8 cellular contexts compared by ENCODE assay signal in the genomic region with DNA sequence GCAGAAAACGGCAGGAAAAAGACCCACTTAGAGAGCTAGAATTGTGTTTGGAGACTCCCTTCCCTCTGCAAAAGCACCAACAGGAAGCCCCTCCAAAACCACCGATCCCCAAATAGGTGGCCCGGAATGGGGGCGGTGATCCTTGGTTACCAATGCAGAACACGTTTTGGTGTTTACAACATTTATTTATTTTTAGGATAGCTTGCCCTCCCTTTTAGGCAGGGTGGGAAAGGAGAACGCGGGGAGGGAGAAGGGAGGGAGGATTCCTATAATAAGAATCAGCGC. TPM values are rescaled to one million over a fixed set of nuclear protein-coding genes. Genes with fewer than 3 reads are reported as not detected.
A peak's percentile ranks its signal among the peaks of the same experiment; 100 is the strongest.
DNase-seq lines count a peak whose midpoint lies in the region; ATAC-seq and TF ChIP-seq lines count a peak whose summit lies in the region.

No MANE protein-coding gene starts in this region.

- H3K4me3 ChIP-seq in hepatocyte (peak overlapping the region; percentile 32), spleen (peak overlapping the region; percentile 35 to 71 (median 42))

- H3K36me3 ChIP-seq in hepatocyte (replicated peaks; ENCODE audit: insufficient read depth, low read depth), result no peaks in the 10 kb centered on the region
- no peaks in the 10 kb centered on the region for H3K36me3 ChIP-seq in spleen

- ATAC-seq in HG02870 (IDR thresholded peaks at IDR 0.05; ENCODE audit: unreplicated experiment) (no peak), GM18520 (IDR thresholded peaks at IDR 0.05; ENCODE audit: unreplicated experiment) (no peak)

- H3K27me3 ChIP-seq in hepatocyte (peaks cover 63% of the 10 kb centered on the region), spleen (replicated peaks in 1 of 7) (peaks cover 0 to 76% (median 32%) of the 10 kb centered on the region in 7 donors)

- H3K4me1 ChIP-seq in hepatocyte (ENCODE audit: insufficient read depth), result peaks cover 11% of the 10 kb centered on the region
- peaks cover 16 to 38% (median 34%) of the 10 kb centered on the region in 6 donors for H3K4me1 ChIP-seq in spleen

- TF ChIP-seq POLR2A in spleen (IDR thresholded peaks at IDR 0.05), result no peak

- peaks cover 56% of the 10 kb centered on the region for H3K27me3 Mint-ChIP-seq in activated T-helper 1 cell treated with anti-CD3 and anti-CD28 coated beads, Interleukin-12 subunit alpha, Interleukin-12 subunit beta, Interleukin-2, Interleukin-4 antibody, amounts not matched to agents 30 ng/mL and 10 ng/mL and 1 ng/mL, durations not matched to agents 14 hours and 24 hours and 36 hours (ENCODE audit: insufficient read depth)

- H4K20me1 ChIP-seq in hepatocyte (ENCODE audit: insufficient read depth, poor library complexity, severe bottlenecking), result no peaks in the 10 kb centered on the region

- H3K4me2 ChIP-seq in hepatocyte, result peak overlapping the region; percentile 97

- H3K27ac Mint-ChIP-seq in activated T-helper 1 cell treated with anti-CD3 and anti-CD28 coated beads, Interleukin-12 subunit alpha, Interleukin-12 subunit beta, Interleukin-2, Interleukin-4 antibody, amounts not matched to agents 30 ng/mL and 10 ng/mL and 1 ng/mL, durations not matched to agents 14 hours and 24 hours and 36 hours, result peak overlapping the region; percentile 38

- no peak for TF ChIP-seq CTCF in GM13977 (IDR thresholded peaks at IDR 0.05; ENCODE audit: extremely low read depth, insufficient read depth, missing control alignments)
- TF ChIP-seq CTCF in hepatocyte (IDR thresholded peaks at IDR 0.05; ENCODE audit: poor library complexity), result no peak
- TF ChIP-seq CTCF in spleen (IDR thresholded peaks at IDR 0.05 in 8 of 11, conservative IDR thresholded peaks at IDR 0.05 in 3 of 11), result no peak

- 3% methylated on average over 8 of the region's 8 CpGs for WGBS in hepatocyte (ENCODE audit: low lambda C conversion rate, missing lambda C conversion rate)
- 0 to 2% (median 1%) methylated on average over 8 of the region's 8 CpGs for WGBS in spleen, 5 donors

- intact Hi-C loops in activated T-helper 1 cell treated with anti-CD3 and anti-CD28 coated beads, Interleukin-12 subunit alpha, Interleukin-12 subunit beta, Interleukin-2, Interleukin-4 antibody, amounts not matched to agents 30 ng/mL and 10 ng/mL and 1 ng/mL, durations not matched to agents 14 hours and 24 hours and 36 hours (cut with micrococcal nuclease), result loop anchor here (10.0 kb wide), 1 partner anchor 756 kb away; no protein-coding TSS in a partner anchor
- intact Hi-C loops in spleen (cut with DNase I; ENCODE audit: low total_unique reads), result no loop called here

- H3K27ac ChIP-seq in hepatocyte (no peak overlapping the region), spleen (peak overlapping the region in 2 of 8 donors; percentile 33 to 74)

- in situ Hi-C loops in GM13977 (cut with MboI; ENCODE audit: low pct_unique_long_range_greater_than_20kb, low sequenced_read_pairs, unreplicated experiment), result no loop called here

- no peaks in the 10 kb centered on the region for H3K79me2 ChIP-seq in hepatocyte

- peaks cover 16% of the 10 kb centered on the region for H3K4me1 Mint-ChIP-seq in activated T-helper 1 cell treated with anti-CD3 and anti-CD28 coated beads, Interleukin-12 subunit alpha, Interleukin-12 subunit beta, Interleukin-2, Interleukin-4 antibody, amounts not matched to agents 30 ng/mL and 10 ng/mL and 1 ng/mL, durations not matched to agents 14 hours and 24 hours and 36 hours (ENCODE audit: low read depth)

- peak overlapping the region; percentile 70 for H3K4me3 Mint-ChIP-seq in activated T-helper 1 cell treated with anti-CD3 and anti-CD28 coated beads, Interleukin-12 subunit alpha, Interleukin-12 subunit beta, Interleukin-2, Interleukin-4 antibody, amounts not matched to agents 30 ng/mL and 10 ng/mL and 1 ng/mL, durations not matched to agents 14 hours and 24 hours and 36 hours

- H2AFZ ChIP-seq in hepatocyte, result peak overlapping the region; percentile 75

- no peaks in the 10 kb centered on the region for H3K36me3 Mint-ChIP-seq in activated T-helper 1 cell treated with anti-CD3 and anti-CD28 coated beads, Interleukin-12 subunit alpha, Interleukin-12 subunit beta, Interleukin-2, Interleukin-4 antibody, amounts not matched to agents 30 ng/mL and 10 ng/mL and 1 ng/mL, durations not matched to agents 14 hours and 24 hours and 36 hours (ENCODE audit: low read depth)

- peak; percentile 50 for DNase-seq in GM13977 (ENCODE audit: low spot score)
- no peak for DNase-seq in activated T-helper 1 cell treated with anti-CD3 and anti-CD28 coated beads, Interleukin-12 subunit alpha, Interleukin-12 subunit beta, Interleukin-2, Interleukin-4 antibody, amounts not matched to agents 30 ng/mL and 10 ng/mL and 1 ng/mL, durations not matched to agents 14 hours and 24 hours and 36 hours (ENCODE audit: low spot score)
- DNase-seq in hepatocyte (ENCODE audit: low spot score), result no peak
- DNase-seq in spleen, result no peak
- no peak for DNase-seq in LoVo (ENCODE audit: low spot score)
- DNase-seq in DMS114 treated with DMSO at 0.1 percent for 48 hours (lab: John Stamatoyannopoulos, UW; ENCODE audit: unreplicated experiment), result no peak

- H3K9me3 ChIP-seq in hepatocyte (ENCODE audit: low read depth) (no peaks in the 10 kb centered on the region), spleen (peaks cover 0 to 10% (median under 1%) of the 10 kb centered on the region in 8 donors)

- H3K9me3 Mint-ChIP-seq in activated T-helper 1 cell treated with anti-CD3 and anti-CD28 coated beads, Interleukin-12 subunit alpha, Interleukin-12 subunit beta, Interleukin-2, Interleukin-4 antibody, amounts not matched to agents 30 ng/mL and 10 ng/mL and 1 ng/mL, durations not matched to agents 14 hours and 24 hours and 36 hours, result no peaks in the 10 kb centered on the region

- no peaks in the 10 kb centered on the region for H3K9me2 ChIP-seq in hepatocyte (replicated peaks; ENCODE audit: insufficient read depth)

RNA-seq across cellular contexts. Expression of gene NTRK2, which starts 0.6 kb away (rescaled TPM):
- total RNA-seq in activated T-helper 1 cell treated with anti-CD3 and anti-CD28 coated beads, Interleukin-12 subunit alpha, Interleukin-12 subunit beta, Interleukin-2, Interleukin-4 antibody, amounts not matched to agents 30 ng/mL and 10 ng/mL and 1 ng/mL, durations not matched to agents 14 hours and 24 hours and 36 hours, result 2.9 TPM in 2 replicates
- total RNA-seq in hepatocyte (3.4 and 3.7 TPM in 2 replicates), spleen (10 to 100 TPM in 5 of 7 donors, 1 to 10 TPM in 2; 4.2 to 22.7 (median 11.5) TPM)
- polyA plus RNA-seq in hepatocyte (0.99 and 3.4 TPM in 2 replicates), spleen (1 to 10 TPM in 1 of 3 donors, under 1 TPM in 2; 0.63 to 1.3 (median 0.70) TPM)
